In genomic region chr4:154417358-154417673, GRCh38 we compare ENCODE assay signal across 1 cellular context.
TF ChIP-seq lines count a peak whose summit lies in the region.

No MANE protein-coding gene starts in this region.

TF ChIP-seq in SK-N-SH treated with all-trans-retinoic acid at 6 μM for 48 hours, 23 proteins besides CTCF, POLR2A, EP300 and RAD21 (continued from another document):
- TF ChIP-seq POU6F1 (CRISPR knock-in tag; IDR thresholded peaks at IDR 0.05; ENCODE audit: borderline replicate concordance, low read depth) (no peak), PPARA (CRISPR knock-in tag; IDR thresholded peaks at IDR 0.05; ENCODE audit: borderline replicate concordance) (no peak), ZNF8 (CRISPR knock-in tag; IDR thresholded peaks at IDR 0.05) (no peak), ZNF565 (CRISPR knock-in tag; conservative IDR thresholded peaks at IDR 0.05; ENCODE audit: low read depth) (no peak), ZNF70 (CRISPR knock-in tag; IDR thresholded peaks at IDR 0.05) (no peak), ARNTL (CRISPR knock-in tag; IDR thresholded peaks at IDR 0.05; ENCODE audit: borderline replicate concordance, low read depth) (no peak)
TF ChIP-seq in SK-N-SH treated with all-trans-retinoic acid at 6 μM for 48 hours: peak in this region for 0.
